Comparison of ENCODE assay signal across 8 cellular contexts in genomic region chr10:93703066-93703465, GRCh38. TPM values are rescaled to one million over a fixed set of nuclear protein-coding genes. Genes with fewer than 3 reads are reported as not detected.
DNase-seq lines count a peak whose midpoint lies in the region; ATAC-seq and FAIRE-seq lines count a peak whose summit lies in the region.

No MANE protein-coding gene starts in this region.

- in situ Hi-C loops in G401 (cut with HindIII; ENCODE audit: low sequenced_read_pairs), result no loop called here

- peaks cover 11% of the 10 kb centered on the region for H3K36me3 ChIP-seq in SJSA1
- peaks cover 0 to 4% of the 10 kb centered on the region in 2 donors for H3K36me3 ChIP-seq in stomach smooth muscle (ENCODE audit: control insufficient read depth in 2 of 2, insufficient read depth in 2 of 2, low read length in 2 of 2)

- no peak for FAIRE-seq in urothelium cell line (lab: Jason Lieb, UNC)

- H3K27me3 ChIP-seq in SJSA1 (replicated peaks) (no peaks in the 10 kb centered on the region), stomach smooth muscle (ENCODE audit: control insufficient read depth in 1 of 2, insufficient read depth in 2 of 2, low read length in 2 of 2) (no peaks in the 10 kb centered on the region)

- H3K4me1 ChIP-seq in SJSA1 (replicated peaks), result peaks cover 9% of the 10 kb centered on the region
- no peaks in the 10 kb centered on the region for H3K4me1 ChIP-seq in stomach smooth muscle (ENCODE audit: control insufficient read depth, insufficient read depth, low read length)

- peak overlapping the region; percentile 36 for H3K27ac ChIP-seq in SJSA1
- peak overlapping the region; percentile 83 for H3K27ac ChIP-seq in stomach smooth muscle (ENCODE audit: low read length)

- peak; percentile 4 for ATAC-seq in HG02840 (IDR thresholded peaks at IDR 0.05; ENCODE audit: low FRiP score, unreplicated experiment)
- peak; percentile 10 for ATAC-seq in left ventricle myocardium superior

- H3K4me3 ChIP-seq in SJSA1, result peak overlapping the region; percentile 42
- peak overlapping the region; percentile 88 to 99 for H3K4me3 ChIP-seq in stomach smooth muscle (ENCODE audit: low read length in 2 of 2)

- intact Hi-C loops in left ventricle myocardium superior (cut with micrococcal nuclease), result no loop called here

- DNase-seq in G401 (ENCODE audit: low spot score) (peak; percentile 64), SJSA1 (ENCODE audit: low read depth in 1 of 2, low spot score in 2 of 2) (no peak), left ventricle myocardium superior (no peak), activated gamma-delta T cell treated with Interleukin-2 at 50 U/mL for 16 hours (no peak), urothelium cell line (ENCODE audit: low spot score) (no peak)
- no peak for DNase-seq in stimulated activated CD4-positive, alpha-beta T cell treated with anti-CD3 and anti-CD28 coated beads, Interleukin-4, amount 100 ng/mL, for 1 hour

- H3K9ac ChIP-seq in stomach smooth muscle (ENCODE audit: low read length in 2 of 2), result peak overlapping the region; percentile 94 to 98

- H3K9me3 ChIP-seq in SJSA1 (replicated peaks), result no peaks in the 10 kb centered on the region
- no peaks in the 10 kb centered on the region for H3K9me3 ChIP-seq in stomach smooth muscle (ENCODE audit: control insufficient read depth in 2 of 2, low read length in 2 of 2)

RNA-seq across cellular contexts. Expression of gene FRA10AC1, which starts 0.7 kb away (rescaled TPM):
- total RNA-seq in G401 (2014; rRNA removed; shearing (Covaris generic)), result 2.7 and 4.3 TPM in 2 replicates
- 7.5 and 8.0 TPM in 2 replicates for total RNA-seq in SJSA1 (2014; rRNA removed; shearing (Covaris generic))
- total RNA-seq in left ventricle myocardium superior, result 15.5 TPM

RNA-seq across cellular contexts. Expression of gene LGI1, which starts 54.7 kb away (rescaled TPM):
- total RNA-seq in G401 (2014; rRNA removed; shearing (Covaris generic)), result 71.8 and 92.7 TPM in 2 replicates
- 0.21 TPM in 1 of 2 replicates, not detected in the other for total RNA-seq in SJSA1 (2014; rRNA removed; shearing (Covaris generic))
- not detected for total RNA-seq in left ventricle myocardium superior

Comparison
In these comparisons a context has a peak if more than half of its experiments do, and no peak if none do; other contexts are left out.
1. RNA of gene LGI1, which starts 54.7 kb away (total RNA-seq): 71.8 to 92.7 TPM in G401; 0.21 TPM in SJSA1 and not detected in left ventricle myocardium superior (single experiment); every median in the first group is over 10 times any median in the second.